ENCODE assay signal across 34 cellular contexts in the genomic region with DNA sequence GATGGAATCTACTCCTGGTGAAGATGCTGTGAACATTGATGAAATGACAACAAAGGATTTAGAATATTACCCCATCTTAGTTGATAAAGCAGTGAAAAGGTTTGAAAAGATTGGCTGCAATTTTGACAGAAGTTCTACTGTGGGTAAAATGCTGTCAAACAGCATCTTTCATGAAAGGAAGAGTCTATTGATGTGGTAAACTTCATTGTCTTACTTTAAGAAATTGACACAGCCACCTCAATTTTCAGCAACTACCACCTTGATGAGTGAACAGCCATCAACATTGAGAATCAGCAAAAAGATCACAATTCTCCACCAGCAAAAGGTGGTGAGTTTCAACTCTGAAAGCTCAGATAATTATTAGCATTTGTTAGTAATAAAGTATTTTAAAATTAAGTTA.
"Had no signal": no experiment of that assay in that cellular context is flagged by ENCODE, and none has a peak within 500 bp of the region (broad histone marks: within the 10 kb centered on the region; RNA-seq: fewer than 3 reads in every experiment).

No MANE protein-coding gene starts in this region.

- H3K27me3 ChIP-seq: ascending aorta, cardiac muscle cell had no signal

- H3K9me3 Mint-ChIP-seq: activated CD4-positive, alpha-beta memory T cell treated with anti-CD3 and anti-CD28 coated beads, Interleukin-2, amount 10 ng/mL, durations not matched to agents 7 days and 5 days; activated CD4-positive, alpha-beta T cell treated with anti-CD3 and anti-CD28 coated beads, Interleukin-2, amount 10 ng/mL, durations not matched to agents 24 days and 14 days; activated T-cell treated with anti-CD3 and anti-CD28 coated beads, Interleukin-2, amount 50 U/mL, for 24 hours; central memory CD8-positive, alpha-beta T cell had no signal

- H3K36me3 Mint-ChIP-seq: activated CD8-positive, alpha-beta memory T cell treated with anti-CD3 and anti-CD28 coated beads, Interleukin-2, amount 10 ng/mL, durations not matched to agents 7 days and 5 days; activated naive CD4-positive, alpha-beta T cell treated with anti-CD3 and anti-CD28 coated beads, Interleukin-2, amount 10 ng/mL, durations not matched to agents 7 days and 5 days; activated naive CD4-positive, alpha-beta T cell treated with anti-CD3 and anti-CD28 coated beads, Interleukin-2, amount 50 U/mL, for 24 hours; activated naive CD8-positive, alpha-beta T cell; activated naive CD8-positive, alpha-beta T cell treated with anti-CD3 and anti-CD28 coated beads, Interleukin-2, amount 10 ng/mL, durations not matched to agents 7 days and 5 days; brain had no signal

- H3K27ac Mint-ChIP-seq: activated B cell treated with CpG ODN at 0.5 μM for 24 hours; activated CD4-positive, alpha-beta memory T cell treated with anti-CD3 and anti-CD28 coated beads, Interleukin-2, amount 10 ng/mL, durations not matched to agents 7 days and 5 days; activated CD4-positive, alpha-beta T cell treated with anti-CD3 and anti-CD28 coated beads, Interleukin-2, amount 10 ng/mL, durations not matched to agents 24 days and 14 days; activated CD8-positive, alpha-beta memory T cell treated with anti-CD3 and anti-CD28 coated beads, Interleukin-2, amount 10 ng/mL, durations not matched to agents 7 days and 5 days; activated CD8-positive, alpha-beta T cell treated with anti-CD3 and anti-CD28 coated beads, Interleukin-2, amount 10 ng/mL, durations not matched to agents 7 days and 5 days; activated naive CD4-positive, alpha-beta T cell treated with anti-CD3 and anti-CD28 coated beads, Interleukin-2, amount 10 ng/mL, durations not matched to agents 7 days and 5 days; activated naive CD4-positive, alpha-beta T cell treated with anti-CD3 and anti-CD28 coated beads, Interleukin-2, amount 50 U/mL, for 24 hours; activated naive CD8-positive, alpha-beta T cell; activated naive CD8-positive, alpha-beta T cell treated with anti-CD3 and anti-CD28 coated beads, Interleukin-2, amount 10 ng/mL, durations not matched to agents 7 days and 5 days; activated naive CD8-positive, alpha-beta T cell treated with anti-CD3 and anti-CD28 coated beads, Interleukin-2, amount 50 U/mL, for 24 hours; activated T-cell treated with anti-CD3 and anti-CD28 coated beads, Interleukin-2, amount 50 U/mL, for 24 hours; brain; T-helper 1 cell treated with Interleukin-12 subunit alpha and Interleukin-12 subunit beta and Interleukin-4 antibody, amounts not matched to agents 30 μg/mL and 1 μg/mL, for 36 hours; T-helper 2 cell treated with Interferon-gamma antibody and Interleukin-4, amounts not matched to agents 5 μg/mL and 100 μg/mL, for 36 hours had no signal

- H3K4me1 Mint-ChIP-seq: activated B cell treated with CpG ODN at 0.5 μM for 24 hours; activated CD4-positive, alpha-beta memory T cell treated with anti-CD3 and anti-CD28 coated beads, Interleukin-2, amount 10 ng/mL, durations not matched to agents 7 days and 5 days; activated CD4-positive, alpha-beta T cell treated with anti-CD3 and anti-CD28 coated beads, Interleukin-2, amount 10 ng/mL, durations not matched to agents 24 days and 14 days; activated CD8-positive, alpha-beta memory T cell treated with anti-CD3 and anti-CD28 coated beads, Interleukin-2, amount 10 ng/mL, durations not matched to agents 7 days and 5 days; brain; central memory CD8-positive, alpha-beta T cell had no signal

- H3K27ac ChIP-seq: ascending aorta, cardiac muscle cell, VCaP had no signal

- H3K4me3 Mint-ChIP-seq: activated B cell treated with CpG ODN at 0.5 μM for 24 hours; activated CD4-positive, alpha-beta memory T cell treated with anti-CD3 and anti-CD28 coated beads, Interleukin-2, amount 10 ng/mL, durations not matched to agents 7 days and 5 days; activated CD4-positive, alpha-beta T cell treated with anti-CD3 and anti-CD28 coated beads, Interleukin-2, amount 10 ng/mL, durations not matched to agents 24 days and 14 days; activated CD8-positive, alpha-beta memory T cell treated with anti-CD3 and anti-CD28 coated beads, Interleukin-2, amount 10 ng/mL, durations not matched to agents 7 days and 5 days; activated CD8-positive, alpha-beta T cell treated with anti-CD3 and anti-CD28 coated beads, Interleukin-2, amount 10 ng/mL, durations not matched to agents 7 days and 5 days; activated naive CD4-positive, alpha-beta T cell treated with anti-CD3 and anti-CD28 coated beads, Interleukin-2, amount 10 ng/mL, durations not matched to agents 7 days and 5 days; activated naive CD4-positive, alpha-beta T cell treated with anti-CD3 and anti-CD28 coated beads, Interleukin-2, amount 50 U/mL, for 24 hours; activated naive CD8-positive, alpha-beta T cell; activated naive CD8-positive, alpha-beta T cell treated with anti-CD3 and anti-CD28 coated beads, Interleukin-2, amount 10 ng/mL, durations not matched to agents 7 days and 5 days; activated naive CD8-positive, alpha-beta T cell treated with anti-CD3 and anti-CD28 coated beads, Interleukin-2, amount 50 U/mL, for 24 hours; activated T-cell treated with anti-CD3 and anti-CD28 coated beads, Interleukin-2, amount 50 U/mL, for 24 hours; brain; central memory CD8-positive, alpha-beta T cell; T-helper 1 cell treated with Interleukin-12 subunit alpha and Interleukin-12 subunit beta and Interleukin-4 antibody, amounts not matched to agents 30 μg/mL and 1 μg/mL, for 36 hours; T-helper 2 cell treated with Interferon-gamma antibody and Interleukin-4, amounts not matched to agents 5 μg/mL and 100 μg/mL, for 36 hours had no signal

- ATAC-seq: activated CD8-positive, alpha-beta memory T cell treated with anti-CD3 and anti-CD28 coated beads, Interleukin-2, amount 10 ng/mL, durations not matched to agents 7 days and 5 days; activated CD8-positive, alpha-beta T cell treated with anti-CD3 and anti-CD28 coated beads, Interleukin-2, amount 10 ng/mL, durations not matched to agents 7 days and 5 days; activated naive CD8-positive, alpha-beta T cell treated with anti-CD3 and anti-CD28 coated beads, Interleukin-2, amount 50 U/mL, for 24 hours had no signal

- H3K9me3 ChIP-seq: ascending aorta had no signal

- H3K27me3 Mint-ChIP-seq: activated B cell treated with CpG ODN at 0.5 μM for 24 hours; activated CD4-positive, alpha-beta memory T cell treated with anti-CD3 and anti-CD28 coated beads, Interleukin-2, amount 10 ng/mL, durations not matched to agents 7 days and 5 days; activated CD4-positive, alpha-beta T cell treated with anti-CD3 and anti-CD28 coated beads, Interleukin-2, amount 10 ng/mL, durations not matched to agents 24 days and 14 days; activated CD8-positive, alpha-beta memory T cell treated with anti-CD3 and anti-CD28 coated beads, Interleukin-2, amount 10 ng/mL, durations not matched to agents 7 days and 5 days; activated naive CD4-positive, alpha-beta T cell treated with anti-CD3 and anti-CD28 coated beads, Interleukin-2, amount 10 ng/mL, durations not matched to agents 7 days and 5 days; activated naive CD4-positive, alpha-beta T cell treated with anti-CD3 and anti-CD28 coated beads, Interleukin-2, amount 50 U/mL, for 24 hours; activated naive CD8-positive, alpha-beta T cell; activated naive CD8-positive, alpha-beta T cell treated with anti-CD3 and anti-CD28 coated beads, Interleukin-2, amount 10 ng/mL, durations not matched to agents 7 days and 5 days; activated naive CD8-positive, alpha-beta T cell treated with anti-CD3 and anti-CD28 coated beads, Interleukin-2, amount 50 U/mL, for 24 hours; activated T-cell treated with anti-CD3 and anti-CD28 coated beads, Interleukin-2, amount 50 U/mL, for 24 hours had no signal

- H3K4me3 ChIP-seq: ascending aorta, cardiac muscle cell had no signal

- DNase-seq: activated B cell treated with CpG ODN at 0.5 μM for 24 hours; activated CD4-positive, alpha-beta memory T cell treated with anti-CD3 and anti-CD28 coated beads, Interleukin-2, amount 10 ng/mL, durations not matched to agents 7 days and 5 days; activated CD4-positive, alpha-beta T cell treated with anti-CD3 and anti-CD28 coated beads for 4 hours; activated CD4-positive, alpha-beta T cell treated with anti-CD3 and anti-CD28 coated beads, Interleukin-2, amount 10 ng/mL, durations not matched to agents 24 days and 14 days; activated CD4-positive, alpha-beta T cell treated with anti-CD3 and anti-CD28 coated beads, Interleukin-2, amount 50 U/mL, for 1 hour; activated CD4-positive, alpha-beta T cell treated with anti-CD3 and anti-CD28 coated beads, Interleukin-2, amount 50 U/mL, for 4 hours; activated CD4-positive, CD25-positive, alpha-beta regulatory T cell treated with anti-CD3 and anti-CD28 coated beads, Interleukin-2, amount 50 U/mL, for 72 hours; activated CD8-positive, alpha-beta memory T cell treated with anti-CD3 and anti-CD28 coated beads for 24 hours; activated CD8-positive, alpha-beta memory T cell treated with anti-CD3 and anti-CD28 coated beads, Interleukin-2, amount 10 ng/mL, durations not matched to agents 7 days and 5 days; activated CD8-positive, alpha-beta memory T cell treated with anti-CD3 and anti-CD28 coated beads, Interleukin-2, amount 50 U/mL, for 48 hours; activated CD8-positive, alpha-beta T cell treated with anti-CD3 and anti-CD28 coated beads, Interleukin-2, amount 10 ng/mL, durations not matched to agents 7 days and 5 days; activated effector memory CD4-positive, alpha-beta T cell treated with anti-CD3 and anti-CD28 coated beads, Interleukin-2, amount 50 U/mL, for 16 hours; activated gamma-delta T cell treated with Interleukin-2 at 50 U/mL for 16 hours; activated naive CD4-positive, alpha-beta T cell; activated naive CD4-positive, alpha-beta T cell treated with anti-CD3 and anti-CD28 coated beads, Interleukin-2, amount 10 ng/mL, durations not matched to agents 7 days and 5 days; activated naive CD8-positive, alpha-beta T cell treated with anti-CD3 and anti-CD28 coated beads, Interleukin-2, amount 10 ng/mL, durations not matched to agents 7 days and 5 days; activated naive CD8-positive, alpha-beta T cell treated with anti-CD3 and anti-CD28 coated beads, Interleukin-2, amount 50 U/mL, for 24 hours; activated T-cell treated with anti-CD3 and anti-CD28 coated beads, Interleukin-2, amount 50 U/mL, for 24 hours; activated T-cell treated with anti-CD3 and anti-CD28 coated beads, Interleukin-2, amount 50 U/mL, for 48 hours; amygdala; anterior cingulate cortex; caudate nucleus; cerebellar nuclear complex; T-helper 2 cell; T-helper 9 cell had no signal

- H3K36me3 ChIP-seq: ascending aorta, cardiac muscle cell had no signal

- H3K4me1 ChIP-seq: ascending aorta had no signal
